Comparison of ENCODE assay signal across 1 cellular context in the genomic region with DNA sequence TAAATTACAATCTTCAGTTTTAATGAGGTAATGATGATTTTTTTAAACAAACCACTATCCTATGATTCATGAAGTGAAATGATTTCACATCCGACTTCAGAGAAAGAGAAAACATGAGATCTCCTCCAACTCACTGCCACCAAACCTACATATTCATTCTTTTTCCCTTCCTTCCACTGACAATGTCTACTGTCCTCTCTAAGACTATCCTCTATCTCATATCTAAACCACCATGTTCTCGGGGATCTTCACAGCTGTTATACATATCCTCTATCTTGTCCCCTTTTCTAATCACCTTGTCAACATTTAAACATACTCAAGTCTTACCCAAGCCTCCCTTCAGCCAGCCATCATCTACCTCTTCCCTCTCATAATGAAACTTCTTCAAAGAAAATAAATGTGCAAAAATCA.
TF ChIP-seq lines count a peak whose summit lies in the region.

No MANE protein-coding gene starts in this region.

TF ChIP-seq in K562, 482 proteins besides CTCF, POLR2A, EP300 and RAD21:
- TF ChIP-seq, protein P1, sequence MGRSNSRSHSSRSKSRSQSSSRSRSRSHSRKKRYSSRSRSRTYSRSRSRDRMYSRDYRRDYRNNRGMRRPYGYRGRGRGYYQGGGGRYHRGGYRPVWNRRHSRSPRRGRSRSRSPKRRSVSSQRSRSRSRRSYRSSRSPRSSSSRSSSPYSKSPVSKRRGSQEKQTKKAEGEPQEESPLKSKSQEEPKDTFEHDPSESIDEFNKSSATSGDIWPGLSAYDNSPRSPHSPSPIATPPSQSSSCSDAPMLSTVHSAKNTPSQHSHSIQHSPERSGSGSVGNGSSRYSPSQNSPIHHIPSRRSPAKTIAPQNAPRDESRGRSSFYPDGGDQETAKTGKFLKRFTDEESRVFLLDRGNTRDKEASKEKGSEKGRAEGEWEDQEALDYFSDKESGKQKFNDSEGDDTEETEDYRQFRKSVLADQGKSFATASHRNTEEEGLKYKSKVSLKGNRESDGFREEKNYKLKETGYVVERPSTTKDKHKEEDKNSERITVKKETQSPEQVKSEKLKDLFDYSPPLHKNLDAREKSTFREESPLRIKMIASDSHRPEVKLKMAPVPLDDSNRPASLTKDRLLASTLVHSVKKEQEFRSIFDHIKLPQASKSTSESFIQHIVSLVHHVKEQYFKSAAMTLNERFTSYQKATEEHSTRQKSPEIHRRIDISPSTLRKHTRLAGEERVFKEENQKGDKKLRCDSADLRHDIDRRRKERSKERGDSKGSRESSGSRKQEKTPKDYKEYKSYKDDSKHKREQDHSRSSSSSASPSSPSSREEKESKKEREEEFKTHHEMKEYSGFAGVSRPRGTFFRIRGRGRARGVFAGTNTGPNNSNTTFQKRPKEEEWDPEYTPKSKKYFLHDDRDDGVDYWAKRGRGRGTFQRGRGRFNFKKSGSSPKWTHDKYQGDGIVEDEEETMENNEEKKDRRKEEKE (IDR thresholded peaks at IDR 0.05; ENCODE audit: borderline replicate concordance in 1 of 2, control insufficient read depth in 1 of 2, low read depth in 2 of 2, low read length in 1 of 2): no peak
- TF ChIP-seq MECOM (CRISPR knock-in tag; IDR thresholded peaks at IDR 0.05) (peak; percentile 93), COPS2 (conservative IDR thresholded peaks at IDR 0.05) (no peak), ZNF175 (CRISPR knock-in tag; IDR thresholded peaks at IDR 0.05; ENCODE audit: low read depth) (no peak), CBFA2T2 (conservative IDR thresholded peaks at IDR 0.05) (0 out of 2 replicates have a peak, but pooled peaks have one; percentile 24), CBX8 (IDR thresholded peaks at IDR 0.05; ENCODE audit: borderline replicate concordance, extremely low read depth, low read depth, low read length, poor library complexity, severe bottlenecking) (no peak), CBFA2T3 (IDR thresholded peaks at IDR 0.05) (peak; percentile 66), EHMT2 (IDR thresholded peaks at IDR 0.05) (0 out of 2 replicates have a peak, but pooled peaks have one; percentile 22)
- TF ChIP-seq, protein P2, sequence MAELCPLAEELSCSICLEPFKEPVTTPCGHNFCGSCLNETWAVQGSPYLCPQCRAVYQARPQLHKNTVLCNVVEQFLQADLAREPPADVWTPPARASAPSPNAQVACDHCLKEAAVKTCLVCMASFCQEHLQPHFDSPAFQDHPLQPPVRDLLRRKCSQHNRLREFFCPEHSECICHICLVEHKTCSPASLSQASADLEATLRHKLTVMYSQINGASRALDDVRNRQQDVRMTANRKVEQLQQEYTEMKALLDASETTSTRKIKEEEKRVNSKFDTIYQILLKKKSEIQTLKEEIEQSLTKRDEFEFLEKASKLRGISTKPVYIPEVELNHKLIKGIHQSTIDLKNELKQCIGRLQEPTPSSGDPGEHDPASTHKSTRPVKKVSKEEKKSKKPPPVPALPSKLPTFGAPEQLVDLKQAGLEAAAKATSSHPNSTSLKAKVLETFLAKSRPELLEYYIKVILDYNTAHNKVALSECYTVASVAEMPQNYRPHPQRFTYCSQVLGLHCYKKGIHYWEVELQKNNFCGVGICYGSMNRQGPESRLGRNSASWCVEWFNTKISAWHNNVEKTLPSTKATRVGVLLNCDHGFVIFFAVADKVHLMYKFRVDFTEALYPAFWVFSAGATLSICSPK (IDR thresholded peaks at IDR 0.05; ENCODE audit: borderline replicate concordance): no peak
- TF ChIP-seq, protein P3, sequence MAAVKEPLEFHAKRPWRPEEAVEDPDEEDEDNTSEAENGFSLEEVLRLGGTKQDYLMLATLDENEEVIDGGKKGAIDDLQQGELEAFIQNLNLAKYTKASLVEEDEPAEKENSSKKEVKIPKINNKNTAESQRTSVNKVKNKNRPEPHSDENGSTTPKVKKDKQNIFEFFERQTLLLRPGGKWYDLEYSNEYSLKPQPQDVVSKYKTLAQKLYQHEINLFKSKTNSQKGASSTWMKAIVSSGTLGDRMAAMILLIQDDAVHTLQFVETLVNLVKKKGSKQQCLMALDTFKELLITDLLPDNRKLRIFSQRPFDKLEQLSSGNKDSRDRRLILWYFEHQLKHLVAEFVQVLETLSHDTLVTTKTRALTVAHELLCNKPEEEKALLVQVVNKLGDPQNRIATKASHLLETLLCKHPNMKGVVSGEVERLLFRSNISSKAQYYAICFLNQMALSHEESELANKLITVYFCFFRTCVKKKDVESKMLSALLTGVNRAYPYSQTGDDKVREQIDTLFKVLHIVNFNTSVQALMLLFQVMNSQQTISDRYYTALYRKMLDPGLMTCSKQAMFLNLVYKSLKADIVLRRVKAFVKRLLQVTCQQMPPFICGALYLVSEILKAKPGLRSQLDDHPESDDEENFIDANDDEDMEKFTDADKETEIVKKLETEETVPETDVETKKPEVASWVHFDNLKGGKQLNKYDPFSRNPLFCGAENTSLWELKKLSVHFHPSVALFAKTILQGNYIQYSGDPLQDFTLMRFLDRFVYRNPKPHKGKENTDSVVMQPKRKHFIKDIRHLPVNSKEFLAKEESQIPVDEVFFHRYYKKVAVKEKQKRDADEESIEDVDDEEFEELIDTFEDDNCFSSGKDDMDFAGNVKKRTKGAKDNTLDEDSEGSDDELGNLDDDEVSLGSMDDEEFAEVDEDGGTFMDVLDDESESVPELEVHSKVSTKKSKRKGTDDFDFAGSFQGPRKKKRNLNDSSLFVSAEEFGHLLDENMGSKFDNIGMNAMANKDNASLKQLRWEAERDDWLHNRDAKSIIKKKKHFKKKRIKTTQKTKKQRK (IDR thresholded peaks at IDR 0.05; ENCODE audit: borderline replicate concordance, low read depth, low read length): no peak
- TF ChIP-seq, protein P4, sequence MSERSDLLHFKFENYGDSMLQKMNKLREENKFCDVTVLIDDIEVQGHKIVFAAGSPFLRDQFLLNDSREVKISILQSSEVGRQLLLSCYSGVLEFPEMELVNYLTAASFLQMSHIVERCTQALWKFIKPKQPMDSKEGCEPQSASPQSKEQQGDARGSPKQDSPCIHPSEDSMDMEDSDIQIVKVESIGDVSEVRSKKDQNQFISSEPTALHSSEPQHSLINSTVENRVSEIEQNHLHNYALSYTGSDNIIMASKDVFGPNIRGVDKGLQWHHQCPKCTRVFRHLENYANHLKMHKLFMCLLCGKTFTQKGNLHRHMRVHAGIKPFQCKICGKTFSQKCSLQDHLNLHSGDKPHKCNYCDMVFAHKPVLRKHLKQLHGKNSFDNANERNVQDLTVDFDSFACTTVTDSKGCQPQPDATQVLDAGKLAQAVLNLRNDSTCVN (CRISPR knock-in tag; IDR thresholded peaks at IDR 0.05): no peak
